Comparison of ENCODE assay signal across 24 cellular contexts in the genomic region with DNA sequence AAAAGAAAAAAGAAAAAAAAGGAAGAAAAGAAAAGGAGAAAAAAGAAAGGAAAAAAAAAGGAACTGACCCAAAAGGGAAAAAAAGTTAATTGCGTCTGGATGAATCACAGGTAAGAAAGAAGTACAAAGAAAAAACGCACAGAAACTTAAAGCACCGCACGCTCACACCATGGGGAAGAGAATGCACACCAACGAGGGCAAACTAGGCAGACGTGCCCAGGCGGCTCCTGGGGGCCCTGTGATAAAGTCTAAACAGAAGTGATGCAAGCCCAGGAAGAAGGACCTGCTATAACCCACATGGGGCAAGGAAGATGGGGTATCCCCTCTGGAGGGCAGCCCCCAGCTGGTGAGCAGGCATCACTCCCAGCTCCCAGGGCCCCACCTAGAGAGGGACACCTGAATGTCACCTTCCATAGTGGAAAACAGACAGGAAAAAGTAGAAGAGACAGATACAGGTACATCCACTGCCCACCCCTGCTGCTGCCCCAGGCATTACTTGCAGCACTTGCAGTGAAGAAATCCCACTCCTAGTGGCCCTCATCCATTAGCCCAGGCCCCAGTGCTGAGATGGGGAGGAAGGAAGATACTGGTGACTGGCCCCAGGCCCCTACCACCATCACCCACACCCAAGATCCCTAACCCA. TPM values are rescaled to one million over a fixed set of nuclear protein-coding genes. Genes with fewer than 3 reads are reported as not detected.
DNase-seq lines count a peak whose midpoint lies in the region; ATAC-seq and TF ChIP-seq lines count a peak whose summit lies in the region.
"Had no signal": no experiment of that assay in that cellular context is flagged by ENCODE, and none has a peak within 500 bp of the region (broad histone marks: within the 10 kb centered on the region; RNA-seq: fewer than 3 reads in every experiment).

No MANE protein-coding gene starts in this region.

- DNase-seq in activated CD4-positive, alpha-beta memory T cell treated with anti-CD3 and anti-CD28 coated beads, Interleukin-2, amount 10 ng/mL, durations not matched to agents 7 days and 5 days: no peak
- DNase-seq in activated CD4-positive, alpha-beta memory T cell treated with anti-CD3 and anti-CD28 coated beads for 36 hours: no peak
- DNase-seq in RWPE2 (ENCODE audit: low spot score) (no peak), HCEC 1CT (no peak), kidney tubule cell (ENCODE audit: low spot score) (no peak)
- DNase-seq: activated CD4-positive, alpha-beta T cell treated with anti-CD3 and anti-CD28 coated beads for 4 hours; activated CD8-positive, alpha-beta memory T cell treated with anti-CD3 and anti-CD28 coated beads, Interleukin-2, amount 50 U/mL, for 4 hours; activated effector memory CD4-positive, alpha-beta T cell treated with anti-CD3 and anti-CD28 coated beads, Interleukin-2, amount 50 U/mL, for 16 hours; aorta; COR-L47; dermis blood vessel endothelial cell; DMS79; kidney glomerular epithelial cell; NCI-H1694 treated with DMSO at 0.1 percent for 48 hours; NCI-H2171; NCI-H524; stimulated activated CD8-positive, alpha-beta memory T cell treated with anti-CD3 and anti-CD28 coated beads, Interleukin-4, amount 100 ng/mL, for 48 hours; T-helper 1 cell; uterus had no signal

- peak; percentile 64 for ATAC-seq in RWPE2 (ENCODE audit: low read depth)
- peak; percentile 46 for ATAC-seq in esophagus mucosa
- ATAC-seq in HG02981 (IDR thresholded peaks at IDR 0.05; ENCODE audit: unreplicated experiment): no peak

- H3K27ac Mint-ChIP-seq in activated CD4-positive, alpha-beta memory T cell treated with anti-CD3 and anti-CD28 coated beads, Interleukin-2, amount 10 ng/mL, durations not matched to agents 7 days and 5 days: peak overlapping the region; percentile 29
- no peak overlapping the region for H3K27ac Mint-ChIP-seq in activated CD4-positive, alpha-beta memory T cell treated with anti-CD3 and anti-CD28 coated beads for 36 hours

- H3K4me2 ChIP-seq in BLaER1 treated with 17β-estradiol and CSF1 and Interleukin-3, amounts not matched to agents 10 nM and 100 nM: peak overlapping the region in 9 of 11 experiments; percentile 2 to 63 (median 20); a peak in 14 of 22 replicates

- CTCF ChIA-PET in activated CD4-positive, alpha-beta memory T cell treated with anti-CD3 and anti-CD28 coated beads, Interleukin-2, amount 10 ng/mL, durations not matched to agents 7 days and 5 days (lab: Charles Lee): interaction anchor here (0.6 to 1.2 kb wide), 3 partner anchors 12 to 74 kb away, joined by 3 read pairs; no protein-coding TSS in a partner anchor
- CTCF ChIA-PET in activated CD4-positive, alpha-beta memory T cell treated with anti-CD3 and anti-CD28 coated beads for 36 hours (lab: Charles Lee): interaction anchor here (0.6 kb wide), 1 partner anchor 12 kb away, joined by 7 read pairs; no protein-coding TSS in a partner anchor

- H3K27me3 Mint-ChIP-seq in activated CD4-positive, alpha-beta memory T cell treated with anti-CD3 and anti-CD28 coated beads, Interleukin-2, amount 10 ng/mL, durations not matched to agents 7 days and 5 days: no peaks in the 10 kb centered on the region
- no peaks in the 10 kb centered on the region for H3K27me3 Mint-ChIP-seq in activated CD4-positive, alpha-beta memory T cell treated with anti-CD3 and anti-CD28 coated beads for 36 hours

- H3K4me3 ChIP-seq in BLaER1 treated with 17β-estradiol and CSF1 and Interleukin-3, amounts not matched to agents 10 nM and 100 nM: no peak overlapping the region
- no peak overlapping the region for H3K4me3 ChIP-seq in RWPE2 (ENCODE audit: severe bottlenecking)
- H3K4me3 ChIP-seq: suprapubic skin, uterus had no signal

- no peaks in the 10 kb centered on the region for H3K9me3 Mint-ChIP-seq in activated CD4-positive, alpha-beta memory T cell treated with anti-CD3 and anti-CD28 coated beads, Interleukin-2, amount 10 ng/mL, durations not matched to agents 7 days and 5 days
- no peaks in the 10 kb centered on the region for H3K9me3 Mint-ChIP-seq in activated CD4-positive, alpha-beta memory T cell treated with anti-CD3 and anti-CD28 coated beads for 36 hours

- H3K4me1 ChIP-seq in BLaER1 treated with 17β-estradiol and CSF1 and Interleukin-3, amounts not matched to agents 10 nM and 100 nM: peaks cover 35 to 57% (median 50%) of the 10 kb centered on the region in 10 experiments
- H3K4me1 ChIP-seq in RWPE2 (ENCODE audit: insufficient read depth, poor library complexity, severe bottlenecking): peaks cover 5% of the 10 kb centered on the region
- H3K4me1 ChIP-seq: suprapubic skin, uterus had no signal

- H3K36me3 ChIP-seq in BLaER1 treated with 17β-estradiol and CSF1 and Interleukin-3, amounts not matched to agents 10 nM and 100 nM: peaks cover 86 to 100% (median 99%) of the 10 kb centered on the region in 11 experiments
- H3K36me3 ChIP-seq in RWPE2 (ENCODE audit: low read depth): peaks cover 98% of the 10 kb centered on the region
- H3K36me3 ChIP-seq: uterus had no signal

- H3K4me3 Mint-ChIP-seq in activated CD4-positive, alpha-beta memory T cell treated with anti-CD3 and anti-CD28 coated beads, Interleukin-2, amount 10 ng/mL, durations not matched to agents 7 days and 5 days: no peak overlapping the region
- no peak overlapping the region for H3K4me3 Mint-ChIP-seq in activated CD4-positive, alpha-beta memory T cell treated with anti-CD3 and anti-CD28 coated beads for 36 hours

- no peak for TF ChIP-seq CTCF in RWPE2 (IDR thresholded peaks at IDR 0.05; ENCODE audit: poor library complexity, severe bottlenecking)

- peaks cover 77 to 100% (median 97%) of the 10 kb centered on the region in 11 experiments for H4K20me1 ChIP-seq in BLaER1 treated with 17β-estradiol and CSF1 and Interleukin-3, amounts not matched to agents 10 nM and 100 nM

- intact Hi-C loops in activated CD4-positive, alpha-beta memory T cell treated with anti-CD3 and anti-CD28 coated beads for 36 hours (cut with micrococcal nuclease): no loop called here

- H3K27ac ChIP-seq in BLaER1 treated with 17β-estradiol and CSF1 and Interleukin-3, amounts not matched to agents 10 nM and 100 nM: no peak overlapping the region
- no peak overlapping the region for H3K27ac ChIP-seq in RWPE2 (ENCODE audit: poor library complexity, severe bottlenecking)
- H3K27ac ChIP-seq: suprapubic skin, uterus had no signal

- POLR2A ChIA-PET in activated CD4-positive, alpha-beta memory T cell treated with anti-CD3 and anti-CD28 coated beads, Interleukin-2, amount 10 ng/mL, durations not matched to agents 7 days and 5 days (lab: Charles Lee): interaction anchor here (2.1 kb wide), 1 partner anchor 10 kb away, joined by 7 read pairs; no protein-coding TSS in a partner anchor
- POLR2A ChIA-PET in activated CD4-positive, alpha-beta memory T cell treated with anti-CD3 and anti-CD28 coated beads for 36 hours (lab: Charles Lee): no interaction called here

- H3K36me3 Mint-ChIP-seq in activated CD4-positive, alpha-beta memory T cell treated with anti-CD3 and anti-CD28 coated beads, Interleukin-2, amount 10 ng/mL, durations not matched to agents 7 days and 5 days (ENCODE audit: low read depth): peaks cover 95% of the 10 kb centered on the region
- H3K36me3 Mint-ChIP-seq in activated CD4-positive, alpha-beta memory T cell treated with anti-CD3 and anti-CD28 coated beads for 36 hours: peaks cover 82% of the 10 kb centered on the region

- no peaks in the 10 kb centered on the region for H3K27me3 ChIP-seq in BLaER1 treated with 17β-estradiol and CSF1 and Interleukin-3, amounts not matched to agents 10 nM and 100 nM
- no peaks in the 10 kb centered on the region for H3K27me3 ChIP-seq in RWPE2 (ENCODE audit: insufficient read depth, poor library complexity, severe bottlenecking)
- H3K27me3 ChIP-seq: suprapubic skin, uterus had no signal

- H3K9ac ChIP-seq in BLaER1 treated with 17β-estradiol and CSF1 and Interleukin-3, amounts not matched to agents 10 nM and 100 nM: no peak overlapping the region

- H3K9me3 ChIP-seq in BLaER1 treated with 17β-estradiol and CSF1 and Interleukin-3, amounts not matched to agents 10 nM and 100 nM (replicated peaks in 1 of 11): no peaks in the 10 kb centered on the region
- H3K9me3 ChIP-seq in RWPE2 (ENCODE audit: severe bottlenecking): no peaks in the 10 kb centered on the region
- H3K9me3 ChIP-seq: suprapubic skin, uterus had no signal

- peaks cover 34% of the 10 kb centered on the region for H3K4me1 Mint-ChIP-seq in activated CD4-positive, alpha-beta memory T cell treated with anti-CD3 and anti-CD28 coated beads, Interleukin-2, amount 10 ng/mL, durations not matched to agents 7 days and 5 days
- peaks cover 16% of the 10 kb centered on the region for H3K4me1 Mint-ChIP-seq in activated CD4-positive, alpha-beta memory T cell treated with anti-CD3 and anti-CD28 coated beads for 36 hours (ENCODE audit: low read depth)

RNA-seq across cellular contexts. Expression of a gene that starts 28.9 kb away (rescaled TPM):
- total RNA-seq in activated CD4-positive, alpha-beta memory T cell treated with anti-CD3 and anti-CD28 coated beads, Interleukin-2, amount 10 ng/mL, durations not matched to agents 7 days and 5 days: 100 to 1,000 TPM; 299 to 314 TPM
- 100 to 1,000 TPM; 261 to 263 TPM for total RNA-seq in activated CD4-positive, alpha-beta memory T cell treated with anti-CD3 and anti-CD28 coated beads for 36 hours
- total RNA-seq in esophagus mucosa: 113 TPM

RNA-seq across cellular contexts. Expression of a gene that starts 34.0 kb away (rescaled TPM):
- 1 to 10 TPM; 3.7 to 5.0 TPM for total RNA-seq in activated CD4-positive, alpha-beta memory T cell treated with anti-CD3 and anti-CD28 coated beads, Interleukin-2, amount 10 ng/mL, durations not matched to agents 7 days and 5 days
- 1 to 10 TPM; 7.6 to 8.3 TPM for total RNA-seq in activated CD4-positive, alpha-beta memory T cell treated with anti-CD3 and anti-CD28 coated beads for 36 hours
- 45.0 TPM for total RNA-seq in esophagus mucosa
- total RNA-seq: skeletal muscle tissue had no signal
